In the genomic region with DNA sequence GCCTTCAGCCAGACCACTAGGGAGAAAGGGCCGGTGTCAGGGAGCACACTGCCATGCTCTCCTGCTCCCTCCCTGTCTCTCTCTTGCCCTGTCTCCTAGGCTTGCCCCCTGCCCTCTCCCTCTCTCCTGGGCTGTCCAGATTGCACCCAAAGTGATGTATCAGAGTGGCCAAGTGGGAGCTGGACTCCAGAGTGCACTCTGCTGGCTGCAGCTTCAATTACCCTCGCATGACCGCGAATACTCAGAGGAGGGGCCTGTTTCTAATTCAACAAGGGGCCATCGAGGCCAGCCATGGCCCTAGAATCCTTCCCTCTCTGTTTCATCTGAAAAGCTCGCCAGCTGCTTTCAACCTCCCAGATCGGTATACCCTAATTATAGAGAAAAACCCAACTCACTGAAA, we compare ENCODE assay signal across 18 cellular contexts.
"Had no signal": no experiment of that assay in that cellular context is flagged by ENCODE, and none has a peak within 500 bp of the region (broad histone marks: within the 10 kb centered on the region; RNA-seq: fewer than 3 reads in every experiment).

No MANE protein-coding gene starts in this region.

- H3K9me3 Mint-ChIP-seq: activated naive CD8-positive, alpha-beta T cell treated with anti-CD3 and anti-CD28 coated beads, Interleukin-2, amount 10 ng/mL, durations not matched to agents 7 days and 5 days; stimulated activated naive CD8-positive, alpha-beta T cell treated with anti-CD3 and anti-CD28 coated beads, Interleukin-15, Interleukin-2, amounts not matched to agents 100 ng/mL and 50 ng/mL, for 24 hours had no signal

- ATAC-seq: foreskin keratinocyte had no signal

- H3K4me1 ChIP-seq: foreskin keratinocyte had no signal

- H3K4me3 ChIP-seq: cardiac muscle cell, dorsolateral prefrontal cortex, hepatocyte, left ventricle myocardium inferior, suprapubic skin, transverse colon had no signal

- H3K9me3 ChIP-seq: suprapubic skin, transverse colon had no signal

- H3K36me3 Mint-ChIP-seq: activated naive CD8-positive, alpha-beta T cell treated with anti-CD3 and anti-CD28 coated beads, Interleukin-2, amount 10 ng/mL, durations not matched to agents 7 days and 5 days had no signal

- H3K4me1 Mint-ChIP-seq: activated naive CD8-positive, alpha-beta T cell treated with anti-CD3 and anti-CD28 coated beads, Interleukin-2, amount 10 ng/mL, durations not matched to agents 7 days and 5 days had no signal

- H3K4me3 Mint-ChIP-seq: activated naive CD8-positive, alpha-beta T cell treated with anti-CD3 and anti-CD28 coated beads, Interleukin-2, amount 10 ng/mL, durations not matched to agents 7 days and 5 days; stimulated activated naive CD8-positive, alpha-beta T cell treated with anti-CD3 and anti-CD28 coated beads, Interleukin-15, Interleukin-2, amounts not matched to agents 100 ng/mL and 50 ng/mL, for 24 hours had no signal

- H3K27ac Mint-ChIP-seq: activated naive CD8-positive, alpha-beta T cell treated with anti-CD3 and anti-CD28 coated beads, Interleukin-2, amount 10 ng/mL, durations not matched to agents 7 days and 5 days; progenitor cell of endocrine pancreas; stimulated activated naive CD8-positive, alpha-beta T cell treated with anti-CD3 and anti-CD28 coated beads, Interleukin-15, Interleukin-2, amounts not matched to agents 100 ng/mL and 50 ng/mL, for 24 hours had no signal

- DNase-seq: activated CD4-positive, alpha-beta T cell treated with anti-CD3 and anti-CD28 coated beads, Interleukin-2, amount 50 U/mL, for 4 hours; activated naive CD8-positive, alpha-beta T cell treated with anti-CD3 and anti-CD28 coated beads, Interleukin-2, amount 10 ng/mL, durations not matched to agents 7 days and 5 days; amygdala; foreskin keratinocyte; kidney glomerular epithelial cell; left ventricle myocardium inferior; stimulated activated CD4-positive, alpha-beta T cell treated with anti-CD3 and anti-CD28 coated beads, Interleukin-2, amount 100 ng/mL, for 48 hours; SW 1271; T-helper 2 cell; transverse colon had no signal

- H3K27ac ChIP-seq: cardiac muscle cell, dorsolateral prefrontal cortex, epithelial cell of prostate, foreskin keratinocyte, hepatocyte, left ventricle myocardium inferior, suprapubic skin, transverse colon, VCaP had no signal

- H3K27me3 ChIP-seq: cardiac muscle cell, dorsolateral prefrontal cortex, transverse colon had no signal
